ENCODE assay signal across 18 cellular contexts in genomic region chr6:124873066-124873410, GRCh38.
A peak's percentile ranks its signal among the peaks of the same experiment; 100 is the strongest.
DNase-seq lines count a peak whose midpoint lies in the region; ATAC-seq lines count a peak whose summit lies in the region.
"Had no signal": no experiment of that assay in that cellular context is flagged by ENCODE, and none has a peak within 500 bp of the region (broad histone marks: within the 10 kb centered on the region; RNA-seq: fewer than 3 reads in every experiment).

No MANE protein-coding gene starts in this region.

- no peak for DNase-seq in HK-2 (ENCODE audit: unreplicated experiment)
- no peak for DNase-seq in NCI-H187 (lab: John Stamatoyannopoulos, UW)
- DNase-seq in NK-92 treated with Interleukin-12 subunit alpha and Interleukin-12 subunit beta, amount 100 ng/mL, for 24 hours (lab: John Stamatoyannopoulos, UW), result no peak
- DNase-seq: cortex of kidney; H9; islet precursor cell; naive thymus-derived CD4-positive, alpha-beta T cell; NCI-H1436; ovary; stimulated activated naive CD8-positive, alpha-beta T cell treated with anti-CD3 and anti-CD28 coated beads, Interleukin-15, amount 100 ng/mL, for 72 hours; T-helper 9 cell had no signal

- ATAC-seq in GM18861 (IDR thresholded peaks at IDR 0.05; ENCODE audit: unreplicated experiment), result peak; percentile 18
- ATAC-seq in GM21515 (IDR thresholded peaks at IDR 0.05; ENCODE audit: unreplicated experiment), result peak; percentile 6
- ATAC-seq in HG03066 (IDR thresholded peaks at IDR 0.05; ENCODE audit: low read depth, unreplicated experiment), result peak; percentile 6
- peak; percentile 12 for ATAC-seq in HG03565 (IDR thresholded peaks at IDR 0.05; ENCODE audit: unreplicated experiment)
- ATAC-seq in GM21367 (IDR thresholded peaks at IDR 0.05; ENCODE audit: unreplicated experiment), result no peak
- ATAC-seq: activated CD4-positive, CD25-positive, alpha-beta regulatory T cell treated with anti-CD3 and anti-CD28 coated beads, Interleukin-2, amount 50 U/mL, for 24 hours; naive thymus-derived CD4-positive, alpha-beta T cell; Panc1; stimulated activated naive CD8-positive, alpha-beta T cell treated with anti-CD3 and anti-CD28 coated beads, Interleukin-15, amount 100 ng/mL, for 72 hours had no signal
